19 cellular contexts compared by ENCODE assay signal in the genomic region with DNA sequence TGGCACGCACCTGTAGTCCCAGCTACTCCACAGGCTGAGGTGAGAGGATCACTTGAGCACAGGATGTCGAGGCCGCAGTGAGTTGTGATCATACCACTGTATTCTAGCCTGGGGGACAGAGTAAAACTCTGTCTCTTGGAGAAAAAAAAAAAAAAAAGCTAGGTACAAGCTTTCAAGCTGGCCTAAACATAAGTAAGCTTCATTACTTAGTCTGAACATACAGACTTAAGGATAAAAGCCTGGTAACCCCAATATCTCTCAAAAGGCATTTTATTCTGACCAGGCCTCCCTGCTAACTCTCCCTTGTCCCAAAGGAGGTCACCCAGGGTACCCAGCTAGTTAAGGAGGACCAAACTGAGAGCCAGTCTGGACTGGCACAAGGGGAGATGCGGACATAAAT. TPM values are rescaled to one million over a fixed set of nuclear protein-coding genes. Genes with fewer than 3 reads are reported as not detected.
"Had no signal": no experiment of that assay in that cellular context is flagged by ENCODE, and none has a peak within 500 bp of the region (broad histone marks: within the 10 kb centered on the region; RNA-seq: fewer than 3 reads in every experiment).

No MANE protein-coding gene starts in this region.

- H3K4me3 ChIP-seq: left lung, skin epidermis, upper lobe of right lung had no signal

- H3K27me3 ChIP-seq: brain microvascular endothelial cell, left lung, neutrophil, upper lobe of right lung had no signal

- ATAC-seq: left lung, natural killer cell, upper lobe of right lung had no signal

- H3K27ac ChIP-seq: brain microvascular endothelial cell, epithelial cell of prostate, left lung, neutrophil, upper lobe of right lung had no signal

- H3K9me3 ChIP-seq: left lung, neutrophil, upper lobe of right lung had no signal

- H3K36me3 ChIP-seq: brain microvascular endothelial cell, left lung, neutrophil, upper lobe of right lung had no signal

- DNase-seq: activated B cell treated with CpG ODN at 0.5 μM for 24 hours; activated CD4-positive, alpha-beta T cell treated with anti-CD3 and anti-CD28 coated beads, Interleukin-2, amount 10 ng/mL, durations not matched to agents 24 days and 14 days; activated CD8-positive, alpha-beta memory T cell treated with anti-CD3 and anti-CD28 coated beads for 24 hours; activated gamma-delta T cell treated with Interleukin-2 at 50 U/mL for 16 hours; activated naive CD8-positive, alpha-beta T cell treated with anti-CD3 and anti-CD28 coated beads for 36 hours; brain microvascular endothelial cell; dermis blood vessel endothelial cell; foreskin melanocyte; left lung; natural killer cell; retina; stimulated activated CD4-positive, alpha-beta T cell treated with anti-CD3 and anti-CD28 coated beads, Interleukin-15, amount 100 ng/mL, for 24 hours; stimulated activated CD4-positive, alpha-beta T cell treated with anti-CD3 and anti-CD28 coated beads, Interleukin-4, amount 100 ng/mL, for 1 hour; stimulated activated naive CD4-positive, alpha-beta T cell; upper lobe of right lung had no signal

RNA-seq across cellular contexts. Expression of gene DRC3, which starts 46.6 kb away (rescaled TPM):
- total RNA-seq: activated B cell treated with CpG ODN at 0.5 μM for 24 hours; T-helper 2 cell treated with Interferon-gamma antibody and Interleukin-4, amounts not matched to agents 100 ng/mL and 5 ng/mL, for 36 hours had no signal
